10 cellular contexts compared by ENCODE assay signal in genomic region chrX:17590892-17591740, GRCh38.
DNase-seq lines count a peak whose midpoint lies in the region; ATAC-seq and TF ChIP-seq lines count a peak whose summit lies in the region.
"Had no signal": no experiment of that assay in that cellular context is flagged by ENCODE, and none has a peak within 500 bp of the region (broad histone marks: within the 10 kb centered on the region; RNA-seq: fewer than 3 reads in every experiment).

No MANE protein-coding gene starts in this region.

- H3K27me3 ChIP-seq in esophagus squamous epithelium (no peaks in the 10 kb centered on the region), neural progenitor cell (no peaks in the 10 kb centered on the region)

- no peak overlapping the region for H3K9ac ChIP-seq in neural progenitor cell

- H3K36me3 ChIP-seq in esophagus squamous epithelium (no peaks in the 10 kb centered on the region), neural progenitor cell (no peaks in the 10 kb centered on the region)

- no peaks in the 10 kb centered on the region for H4K20me1 ChIP-seq in neural progenitor cell (ENCODE audit: low read depth)

- DNase-seq in NCI-H510A treated with DMSO at 0.1 percent for 48 hours (lab: John Stamatoyannopoulos, UW) (peak; percentile 53), NCI-H510A (lab: John Stamatoyannopoulos, UW) (no peak), NCI-H2107 treated with DMSO at 0.1 percent for 48 hours (lab: John Stamatoyannopoulos, UW; ENCODE audit: unreplicated experiment) (peak; percentile 84), esophagus squamous epithelium (lab: John Stamatoyannopoulos, UW) (no peak), neural progenitor cell (ENCODE audit: low spot score) (peak; percentile 65), ureter (ENCODE audit: low spot score) (peak; percentile 71)
- DNase-seq in activated CD4-positive, alpha-beta T cell treated with anti-CD3 and anti-CD28 coated beads, Interleukin-2, amount 50 U/mL, for 48 hours: peak; percentile 23 to 42

- intact Hi-C loops in esophagus squamous epithelium (cut with DNase I): no loop called here

- no peaks in the 10 kb centered on the region for H3K27me3 Mint-ChIP-seq in neural progenitor cell (ENCODE audit: insufficient read depth, low read depth)
- H3K27me3 Mint-ChIP-seq: CD4-positive, CD25-positive, alpha-beta regulatory T cell; dendritic cell treated with granulocyte-macrophage colony-stimulating factor and Interleukin-4, amounts not matched to agents 40 ng/mL and 50 ng/mL, for 4 days had no signal

- TF ChIP-seq POLR2A in esophagus squamous epithelium (IDR thresholded peaks at IDR 0.05): no peak

- H3K4me1 Mint-ChIP-seq in neural progenitor cell: peaks cover 21% of the 10 kb centered on the region
- H3K4me1 Mint-ChIP-seq: CD4-positive, CD25-positive, alpha-beta regulatory T cell had no signal

- H3F3A ChIP-seq in neural progenitor cell (ENCODE audit: low read depth): no peaks in the 10 kb centered on the region

- peaks cover under 1% of the 10 kb centered on the region for H3K9me3 Mint-ChIP-seq in neural progenitor cell
- H3K9me3 Mint-ChIP-seq: CD4-positive, CD25-positive, alpha-beta regulatory T cell; dendritic cell treated with granulocyte-macrophage colony-stimulating factor and Interleukin-4, amounts not matched to agents 40 ng/mL and 50 ng/mL, for 4 days had no signal

- no peaks in the 10 kb centered on the region for H3K79me2 ChIP-seq in neural progenitor cell (ENCODE audit: low read depth)

- H2AFZ ChIP-seq in neural progenitor cell (replicated peaks): no peak overlapping the region

- peak overlapping the region in 2 of 4 donors; percentile 15 to 62 for H3K27ac ChIP-seq in esophagus squamous epithelium
- H3K27ac ChIP-seq in neural progenitor cell: no peak overlapping the region

- ATAC-seq in HG02759 (IDR thresholded peaks at IDR 0.05; ENCODE audit: unreplicated experiment): peak; percentile 72

- TF ChIP-seq CTCF in esophagus squamous epithelium (IDR thresholded peaks at IDR 0.05) (peak; percentile 40 to 71 (median 66)), neural progenitor cell (IDR thresholded peaks at IDR 0.05) (peak; percentile 64)

- H3K27ac Mint-ChIP-seq in neural progenitor cell: no peak overlapping the region
- H3K27ac Mint-ChIP-seq: CD4-positive, CD25-positive, alpha-beta regulatory T cell; dendritic cell treated with granulocyte-macrophage colony-stimulating factor and Interleukin-4, amounts not matched to agents 40 ng/mL and 50 ng/mL, for 4 days had no signal

- H3K4me1 ChIP-seq in esophagus squamous epithelium: peaks cover 3 to 15% (median 4%) of the 10 kb centered on the region in 3 donors
- no peaks in the 10 kb centered on the region for H3K4me1 ChIP-seq in neural progenitor cell

- no peak overlapping the region for H3K4me2 ChIP-seq in neural progenitor cell

- peak overlapping the region; percentile 52 for H3K4me3 Mint-ChIP-seq in neural progenitor cell
- H3K4me3 Mint-ChIP-seq: CD4-positive, CD25-positive, alpha-beta regulatory T cell; dendritic cell treated with granulocyte-macrophage colony-stimulating factor and Interleukin-4, amounts not matched to agents 40 ng/mL and 50 ng/mL, for 4 days had no signal

- H3K36me3 Mint-ChIP-seq in neural progenitor cell: no peaks in the 10 kb centered on the region
- H3K36me3 Mint-ChIP-seq: CD4-positive, CD25-positive, alpha-beta regulatory T cell had no signal

- 17 to 44% methylated on average over 6 to 9 of the region's 9 CpGs for WGBS in esophagus squamous epithelium, 2 donors

- H3K9me3 ChIP-seq in esophagus squamous epithelium (no peaks in the 10 kb centered on the region), neural progenitor cell (ENCODE audit: low read depth) (no peaks in the 10 kb centered on the region)

- H3K4me3 ChIP-seq in esophagus squamous epithelium (peak overlapping the region in 1 of 4 donors; percentile 29), neural progenitor cell (no peak overlapping the region)

Comparison
In these comparisons a context has a peak if more than half of its experiments do, and no peak if none do; other contexts are left out.
1. DNase-seq: peak in NCI-H510A treated with DMSO at 0.1 percent for 48 hours (single experiment), NCI-H2107 treated with DMSO at 0.1 percent for 48 hours (single experiment), activated CD4-positive, alpha-beta T cell treated with anti-CD3 and anti-CD28 coated beads, Interleukin-2, amount 50 U/mL, for 48 hours (2 of 2), neural progenitor cell (single experiment) and ureter (single experiment); none in NCI-H510A (single experiment) and esophagus squamous epithelium (single experiment).